ENCODE assay signal across 21 cellular contexts in the genomic region with DNA sequence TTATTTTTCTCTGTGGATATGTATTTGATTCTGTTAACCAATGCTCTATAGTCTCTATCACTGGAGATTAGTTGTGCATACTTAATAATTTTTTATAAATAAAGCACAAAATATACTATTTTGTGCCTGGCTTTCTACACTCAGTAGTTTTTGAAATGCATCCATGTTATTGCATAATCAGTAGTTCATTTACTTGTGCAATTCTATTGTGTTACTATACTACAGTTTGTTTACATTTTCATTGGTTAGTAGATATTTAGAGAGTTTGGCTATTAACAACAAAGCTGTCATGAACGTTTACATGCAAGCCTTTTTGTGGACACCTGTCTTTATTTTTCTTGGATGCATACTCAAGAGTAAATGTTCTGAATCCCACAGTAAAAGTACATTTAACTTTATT.
DNase-seq lines count a peak whose midpoint lies in the region; ATAC-seq and TF ChIP-seq lines count a peak whose summit lies in the region.
"Had no signal": no experiment of that assay in that cellular context is flagged by ENCODE, and none has a peak within 500 bp of the region (broad histone marks: within the 10 kb centered on the region; RNA-seq: fewer than 3 reads in every experiment).

No MANE protein-coding gene starts in this region.

- intact Hi-C loops in Caco-2 (cut with micrococcal nuclease; ENCODE audit: unreplicated experiment) = no loop called here

- H3K36me3 ChIP-seq in Caco-2 (ENCODE audit: control insufficient read depth, insufficient read depth, low read length) = no peaks in the 10 kb centered on the region
- H3K36me3 ChIP-seq: BLaER1 treated with 17β-estradiol and CSF1 and Interleukin-3, amounts not matched to agents 10 nM and 100 nM; MG63; Peyer's patch had no signal

- H3K27me3 Mint-ChIP-seq in Caco-2 (ENCODE audit: insufficient read depth, unreplicated experiment) = no peaks in the 10 kb centered on the region

- no peaks in the 10 kb centered on the region for H3K36me3 Mint-ChIP-seq in Caco-2 (ENCODE audit: insufficient read depth, unreplicated experiment)
- H3K36me3 Mint-ChIP-seq: CD8-positive, alpha-beta T cell had no signal

- no peaks in the 10 kb centered on the region for H3K9me3 ChIP-seq in Caco-2
- H3K9me3 ChIP-seq: A549; BLaER1 treated with 17β-estradiol and CSF1 and Interleukin-3, amounts not matched to agents 10 nM and 100 nM; MG63; Peyer's patch had no signal

- CTCF ChIA-PET in Caco-2 (lab: Charles Lee) = no interaction called here

- TF ChIP-seq CTCF in epithelial cell of esophagus (IDR thresholded peaks at IDR 0.05; ENCODE audit: insufficient read depth, low read depth, low read length, missing control alignments) = no peak
- no peak for TF ChIP-seq CTCF in Caco-2 (IDR thresholded peaks at IDR 0.05; ENCODE audit: insufficient read depth in 1 of 2, low read depth in 1 of 2, low read length in 1 of 2, severe bottlenecking in 1 of 2, unreplicated experiment in 1 of 2)

- DNase-seq in NCI-H510A treated with DMSO at 0.1 percent for 48 hours (lab: John Stamatoyannopoulos, UW) = peak; percentile 19
- DNase-seq in NCI-H510A (lab: John Stamatoyannopoulos, UW) = no peak
- peak; percentile 32 for DNase-seq in HCEC 1CT
- peak; percentile 29 for DNase-seq in epithelial cell of esophagus (ENCODE audit: low read depth)
- peak; percentile 49 for DNase-seq in iris pigment epithelial cell (ENCODE audit: low read depth)
- no peak for DNase-seq in Caco-2
- DNase-seq in NCI-H524 treated with DMSO at 0.1 percent for 48 hours (lab: John Stamatoyannopoulos, UW) = no peak
- DNase-seq: CD8-positive, alpha-beta T cell; DND-41; HFFc6; Karpas-422; MG63; NCI-H1048; NCI-H146; NCI-H2029 treated with DMSO at 0.1 percent for 48 hours; NCI-H524; Peyer's patch had no signal

- no peaks in the 10 kb centered on the region for H3K9me3 Mint-ChIP-seq in Caco-2 (ENCODE audit: unreplicated experiment)
- H3K9me3 Mint-ChIP-seq: CD8-positive, alpha-beta T cell; HFFc6 had no signal

- H3K4me3 ChIP-seq in epithelial cell of esophagus (ENCODE audit: low read length) = no peak overlapping the region
- H3K4me3 ChIP-seq in Caco-2 (ENCODE audit: low read depth, low read length) = no peak overlapping the region
- H3K4me3 ChIP-seq: A549; BLaER1 treated with 17β-estradiol and CSF1 and Interleukin-3, amounts not matched to agents 10 nM and 100 nM; MG63; Peyer's patch had no signal

- H3K4me1 ChIP-seq in Caco-2 = no peaks in the 10 kb centered on the region
- H3K4me1 ChIP-seq: A549, Peyer's patch had no signal

- H3K4me1 Mint-ChIP-seq in Caco-2 (ENCODE audit: low read depth, unreplicated experiment) = no peaks in the 10 kb centered on the region

- no peak for ATAC-seq in esophagus mucosa
- ATAC-seq: A549; CD8-positive, alpha-beta T cell; Right ventricle myocardium inferior had no signal

- BruUV-seq in Caco-2 (replicated peaks; lab: Mats Ljungman, UMichigan) = no TSS peak

- no peak overlapping the region for H3K27ac Mint-ChIP-seq in Caco-2 (ENCODE audit: unreplicated experiment)
- H3K27ac Mint-ChIP-seq: CD8-positive, alpha-beta T cell; HFFc6 had no signal

- no peak overlapping the region for H3K4me3 Mint-ChIP-seq in Caco-2 (ENCODE audit: unreplicated experiment)
- H3K4me3 Mint-ChIP-seq: CD8-positive, alpha-beta T cell; HFFc6 had no signal

- POLR2A ChIA-PET in Caco-2 (lab: Charles Lee) = no interaction called here

- no peaks in the 10 kb centered on the region for H3K27me3 ChIP-seq in Caco-2 (replicated peaks; ENCODE audit: control insufficient read depth, insufficient read depth, low read length)
- H3K27me3 ChIP-seq: BLaER1 treated with 17β-estradiol and CSF1 and Interleukin-3, amounts not matched to agents 10 nM and 100 nM; MG63; Peyer's patch had no signal

Comparison
In these comparisons a context has a peak if more than half of its experiments do, and no peak if none do; other contexts are left out.
1. DNase-seq: peak in NCI-H510A treated with DMSO at 0.1 percent for 48 hours (single experiment), HCEC 1CT (single experiment), epithelial cell of esophagus (single experiment) and iris pigment epithelial cell (single experiment); none in NCI-H510A (single experiment), Caco-2 (0 of 2) and NCI-H524 treated with DMSO at 0.1 percent for 48 hours (single experiment).